In the genomic region with DNA sequence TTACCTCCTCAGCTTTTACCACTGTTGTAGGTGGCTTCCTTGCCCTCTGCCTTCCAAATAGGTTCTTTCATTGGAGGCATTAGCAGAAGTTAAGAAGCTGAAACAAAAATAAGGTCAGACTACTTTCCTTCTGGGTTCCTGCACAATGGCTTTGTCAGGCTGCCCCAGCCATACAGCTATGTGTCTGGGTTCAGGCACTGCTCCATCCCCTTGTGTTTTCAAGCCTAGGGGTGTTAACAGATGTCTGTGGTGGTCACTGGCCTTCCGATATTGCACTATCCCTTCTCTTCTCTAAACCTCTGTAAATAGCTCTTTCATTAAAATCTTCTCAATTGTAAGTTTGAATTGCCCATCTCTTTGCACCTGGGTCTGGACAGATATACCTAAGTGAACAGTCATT, we compare ENCODE assay signal across 28 cellular contexts.
"Had no signal": no experiment of that assay in that cellular context is flagged by ENCODE, and none has a peak within 500 bp of the region (broad histone marks: within the 10 kb centered on the region; RNA-seq: fewer than 3 reads in every experiment).

No MANE protein-coding gene starts in this region.

- H3K9me3 Mint-ChIP-seq: nephron progenitor cell; neural crest cell; stimulated activated naive B cell treated with anti-CD40 and anti-IgM and Interleukin-4, amounts not matched to agents 10 μg/mL and 1 μg/mL and 100 μg/mL, for 72 hours had no signal

- H3K4me1 ChIP-seq: parathyroid adenoma, psoas muscle, right lobe of liver, sigmoid colon, stomach, thyroid gland, tibial nerve, upper lobe of left lung, uterus had no signal

- H2AFZ ChIP-seq: parathyroid adenoma had no signal

- H3K36me3 ChIP-seq: ovary, right lobe of liver, sigmoid colon, stomach, thoracic aorta, thyroid gland, tibial nerve, upper lobe of left lung, uterus had no signal

- ATAC-seq: naive thymus-derived CD8-positive, alpha-beta T cell; natural killer cell treated with Interleukin-12 subunit alpha and Interleukin-12 subunit beta and Interleukin-15 and Interleukin-18, amount 100 ng/mL, for 72 hours; psoas muscle; right cardiac atrium; right lobe of liver; stimulated activated effector memory CD8-positive, alpha-beta T cell treated with anti-CD3 and anti-CD28 coated beads, Interleukin-12 subunit alpha, Interleukin-12 subunit beta, amount 100 ng/mL, for 72 hours; stimulated activated naive B cell treated with anti-CD40 and anti-IgM and Interleukin-4, amounts not matched to agents 10 μg/mL and 1 μg/mL and 100 μg/mL, for 72 hours had no signal

- H3K4me1 Mint-ChIP-seq: naive thymus-derived CD8-positive, alpha-beta T cell; nephron progenitor cell; neural crest cell; stimulated activated effector memory CD8-positive, alpha-beta T cell treated with anti-CD3 and anti-CD28 coated beads, Interleukin-12 subunit alpha, Interleukin-12 subunit beta, amount 100 ng/mL, for 72 hours; stimulated activated naive B cell treated with anti-CD40 and anti-IgM and Interleukin-4, amounts not matched to agents 10 μg/mL and 1 μg/mL and 100 μg/mL, for 72 hours had no signal

- H3K27ac Mint-ChIP-seq: naive thymus-derived CD8-positive, alpha-beta T cell; natural killer cell treated with Interleukin-12 subunit alpha and Interleukin-12 subunit beta and Interleukin-15 and Interleukin-18, amount 100 ng/mL, for 72 hours; nephron progenitor cell; progenitor cell of endocrine pancreas; stimulated activated effector memory CD8-positive, alpha-beta T cell treated with anti-CD3 and anti-CD28 coated beads, Interleukin-12 subunit alpha, Interleukin-12 subunit beta, amount 100 ng/mL, for 72 hours; stimulated activated naive B cell treated with anti-CD40 and anti-IgM and Interleukin-4, amounts not matched to agents 10 μg/mL and 1 μg/mL and 100 μg/mL, for 72 hours; stimulated activated naive CD8-positive, alpha-beta T cell treated with anti-CD3 and anti-CD28 coated beads, Interleukin-15, Interleukin-2, amounts not matched to agents 100 ng/mL and 50 ng/mL, for 24 hours had no signal

- H3K9me3 ChIP-seq: ovary, psoas muscle, right lobe of liver, sigmoid colon, stomach, thoracic aorta, thyroid gland, tibial nerve, upper lobe of left lung, uterus had no signal

- H3K36me3 Mint-ChIP-seq: naive thymus-derived CD8-positive, alpha-beta T cell; natural killer cell treated with Interleukin-12 subunit alpha and Interleukin-12 subunit beta and Interleukin-15 and Interleukin-18, amount 100 ng/mL, for 72 hours; stimulated activated effector memory CD8-positive, alpha-beta T cell treated with anti-CD3 and anti-CD28 coated beads, Interleukin-12 subunit alpha, Interleukin-12 subunit beta, amount 100 ng/mL, for 72 hours; stimulated activated naive B cell treated with anti-CD40 and anti-IgM and Interleukin-4, amounts not matched to agents 10 μg/mL and 1 μg/mL and 100 μg/mL, for 72 hours had no signal

- H3K4me3 Mint-ChIP-seq: naive thymus-derived CD8-positive, alpha-beta T cell; natural killer cell treated with Interleukin-12 subunit alpha and Interleukin-12 subunit beta and Interleukin-15 and Interleukin-18, amount 100 ng/mL, for 72 hours; nephron progenitor cell; neural crest cell; stimulated activated effector memory CD8-positive, alpha-beta T cell treated with anti-CD3 and anti-CD28 coated beads, Interleukin-12 subunit alpha, Interleukin-12 subunit beta, amount 100 ng/mL, for 72 hours; stimulated activated naive B cell treated with anti-CD40 and anti-IgM and Interleukin-4, amounts not matched to agents 10 μg/mL and 1 μg/mL and 100 μg/mL, for 72 hours; stimulated activated naive CD8-positive, alpha-beta T cell treated with anti-CD3 and anti-CD28 coated beads, Interleukin-15, Interleukin-2, amounts not matched to agents 100 ng/mL and 50 ng/mL, for 24 hours had no signal

- H3K27me3 ChIP-seq: ovary, right lobe of liver, sigmoid colon, stomach, thyroid gland, tibial nerve, upper lobe of left lung, uterus had no signal

- DNase-seq: naive thymus-derived CD8-positive, alpha-beta T cell; nephron progenitor cell; occipital lobe; ovary; psoas muscle; right cardiac atrium; right lobe of liver; small intestine; stimulated activated CD4-positive, alpha-beta T cell treated with anti-CD3 and anti-CD28 coated beads, Interleukin-15, amount 100 ng/mL, for 24 hours; stimulated activated CD4-positive, alpha-beta T cell treated with anti-CD3 and anti-CD28 coated beads, Interleukin-2, amount 100 ng/mL, for 24 hours; stimulated activated CD4-positive, alpha-beta T cell treated with anti-CD3 and anti-CD28 coated beads, Interleukin-2, amount 100 ng/mL, for 48 hours; stimulated activated CD4-positive, alpha-beta T cell treated with anti-CD3 and anti-CD28 coated beads, Interleukin-4, amount 100 ng/mL, for 24 hours; stimulated activated naive B cell treated with anti-CD40 and anti-IgM and Interleukin-4, amounts not matched to agents 10 μg/mL and 1 μg/mL and 100 μg/mL, for 72 hours; stimulated activated naive CD4-positive, alpha-beta T cell treated with Interleukin-2 at 50 U/mL for 16 hours; stomach; thyroid gland; trophoblast cell; upper lobe of left lung; uterus had no signal

- H3K27ac ChIP-seq: ovary, parathyroid adenoma, psoas muscle, right lobe of liver, sigmoid colon, stomach, thoracic aorta, thyroid gland, tibial nerve, upper lobe of left lung, uterus had no signal

- H3K9ac ChIP-seq: parathyroid adenoma had no signal

- H3K4me3 ChIP-seq: ovary, psoas muscle, right lobe of liver, sigmoid colon, stomach, thoracic aorta, thyroid gland, tibial nerve, upper lobe of left lung, uterus had no signal

- H3K79me2 ChIP-seq: parathyroid adenoma had no signal

- H3K27me3 Mint-ChIP-seq: naive thymus-derived CD8-positive, alpha-beta T cell; natural killer cell treated with Interleukin-12 subunit alpha and Interleukin-12 subunit beta and Interleukin-15 and Interleukin-18, amount 100 ng/mL, for 72 hours; progenitor cell of endocrine pancreas; stimulated activated naive B cell treated with anti-CD40 and anti-IgM and Interleukin-4, amounts not matched to agents 10 μg/mL and 1 μg/mL and 100 μg/mL, for 72 hours; stimulated activated naive CD8-positive, alpha-beta T cell treated with anti-CD3 and anti-CD28 coated beads, Interleukin-15, Interleukin-2, amounts not matched to agents 100 ng/mL and 50 ng/mL, for 24 hours had no signal
